In the genomic region with DNA sequence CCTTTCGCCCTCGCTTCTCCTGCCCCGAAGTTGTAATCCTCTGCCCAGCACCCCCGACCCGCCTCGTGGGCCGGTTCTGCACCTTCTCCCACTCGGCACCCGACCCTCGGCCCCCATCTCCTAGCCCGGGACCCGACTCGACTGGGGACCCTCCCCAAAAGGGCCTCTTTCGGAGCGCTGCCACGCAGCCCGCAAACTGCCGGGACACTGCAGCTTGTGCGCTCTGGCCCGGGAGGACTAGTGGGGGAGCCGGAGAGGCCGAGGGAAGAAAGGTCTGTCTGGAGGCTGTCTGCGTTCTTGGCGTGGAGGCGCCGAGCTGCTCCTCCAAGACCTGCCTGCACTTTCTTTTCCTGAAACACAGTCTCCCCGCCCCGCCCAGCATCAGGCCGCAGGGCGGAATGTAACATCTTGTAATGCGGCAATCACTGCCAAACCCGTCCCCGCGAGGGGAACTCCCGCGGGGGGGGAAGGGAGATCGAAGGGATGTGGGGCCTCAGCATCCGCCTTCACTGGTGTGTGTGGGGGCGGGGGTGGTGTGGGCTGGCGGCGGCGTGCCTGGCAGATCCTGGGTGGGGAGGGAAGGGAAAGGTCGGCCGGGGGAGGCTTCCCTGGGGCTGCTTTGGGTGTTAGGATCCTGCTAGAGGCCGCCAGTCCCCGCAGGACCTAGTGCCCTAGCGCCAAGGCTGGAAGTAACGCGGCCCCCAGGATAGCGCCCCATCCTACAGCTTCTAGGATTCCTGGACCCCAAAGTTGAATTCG, we compare ENCODE assay signal across 8 cellular contexts. TPM values are rescaled to one million over a fixed set of nuclear protein-coding genes. Genes with fewer than 3 reads are reported as not detected.
A peak's percentile ranks its signal among the peaks of the same experiment; 100 is the strongest.
DNase-seq lines count a peak whose midpoint lies in the region; ATAC-seq, FAIRE-seq and TF ChIP-seq lines count a peak whose summit lies in the region.

No MANE protein-coding gene starts in this region.

- under 1% methylated on average over 51 of the region's 51 CpGs for WGBS in HUES64

- peak; percentile 76 for ATAC-seq in DND-41 (ENCODE audit: insufficient read depth, low read depth)
- no peak for ATAC-seq in GM18870 (IDR thresholded peaks at IDR 0.05; ENCODE audit: unreplicated experiment)
- ATAC-seq in GM21360 (IDR thresholded peaks at IDR 0.05; ENCODE audit: unreplicated experiment), result no peak

- H3K27me3 ChIP-seq in DND-41 (ENCODE audit: insufficient read depth, low read length, poor library complexity) (peaks cover 45% of the 10 kb centered on the region), HUES64 (ENCODE audit: insufficient read depth, low read length) (peaks cover 100% of the 10 kb centered on the region)

- no peaks in the 10 kb centered on the region for H3K79me2 ChIP-seq in DND-41 (ENCODE audit: insufficient read depth, low read length)

- H3K36me3 ChIP-seq in DND-41 (ENCODE audit: insufficient read depth, low read length) (no peaks in the 10 kb centered on the region), HUES64 (ENCODE audit: insufficient read depth, low read length) (no peaks in the 10 kb centered on the region), kidney (ENCODE audit: control insufficient read depth in 1 of 2, insufficient read depth in 2 of 2, low read length in 2 of 2) (no peaks in the 10 kb centered on the region)

- peak overlapping the region; percentile 46 for H3K9ac ChIP-seq in DND-41 (ENCODE audit: low read depth, low read length)
- H3K9ac ChIP-seq in HUES64 (ENCODE audit: low read depth, low read length), result 0 out of 2 replicates have a peak overlapping the region, but pooled peaks have one; percentile 37
- no peak overlapping the region for H3K9ac ChIP-seq in kidney (ENCODE audit: low read length in 2 of 2)

- peak overlapping the region; percentile 82 for H3K4me2 ChIP-seq in DND-41 (ENCODE audit: insufficient read depth, low read length)

- FAIRE-seq in kidney (lab: Jason Lieb, UNC), result no peak

- peaks cover 5% of the 10 kb centered on the region; the same call in 1 of the 2 replicates for H4K20me1 ChIP-seq in DND-41 (ENCODE audit: insufficient read depth, low read length)

- no peak for TF ChIP-seq CTCF in DND-41 (IDR thresholded peaks at IDR 0.05; ENCODE audit: borderline replicate concordance, extremely low read depth, low read length, poor library complexity, severe bottlenecking)
- no peak for TF ChIP-seq CTCF in kidney (IDR thresholded peaks at IDR 0.05; ENCODE audit: borderline replicate concordance, extremely low read depth, insufficient read depth)

- peak overlapping the region; percentile 62 for H2AFZ ChIP-seq in DND-41 (ENCODE audit: low read depth, low read length)

- intact Hi-C loops in kidney (cut with DNase I), result no loop called here

- H3K27ac ChIP-seq in DND-41 (ENCODE audit: low read length) (no peak overlapping the region), HUES64 (ENCODE audit: low read depth, low read length) (no peak overlapping the region), kidney (ENCODE audit: low read depth in 2 of 2, low read length in 2 of 2) (no peak overlapping the region)

- H3K9me3 ChIP-seq in DND-41 (ENCODE audit: insufficient read depth, low read length, severe bottlenecking), result no peaks in the 10 kb centered on the region
- no peaks in the 10 kb centered on the region for H3K9me3 ChIP-seq in HUES64 (ENCODE audit: insufficient read depth, low read depth, low read length)
- peaks cover 0 to 6% of the 10 kb centered on the region in 2 donors for H3K9me3 ChIP-seq in kidney (ENCODE audit: control insufficient read depth in 1 of 2, low read length in 2 of 2)

- peak; percentile 77 for DNase-seq in DND-41
- DNase-seq in T-helper 9 cell, result peak; percentile 68
- DNase-seq in T47D (ENCODE audit: low read depth in 1 of 2, low spot score in 1 of 2), result peak; percentile 81 to 93
- peak; percentile 83 for DNase-seq in kidney
- peak in 2 of 3 experiments; percentile 57 to 75 for DNase-seq in stimulated activated CD4-positive, alpha-beta T cell treated with anti-CD3 and anti-CD28 coated beads, TNF-alpha, amount 100 ng/mL, for 4 hours (ENCODE audit: low read depth in 3 of 3)

- peak overlapping the region; percentile 23 to 52; a peak in 3 of 4 replicates for H3K4me3 ChIP-seq in DND-41 (ENCODE audit: low read depth in 1 of 2, low read length in 2 of 2)
- peak overlapping the region; percentile 50 for H3K4me3 ChIP-seq in HUES64 (ENCODE audit: low read length)
- peak overlapping the region in 1 of 2 donors; percentile 35 for H3K4me3 ChIP-seq in kidney (ENCODE audit: low read length in 2 of 2)

- peaks cover 27% of the 10 kb centered on the region for H3K4me1 ChIP-seq in DND-41 (ENCODE audit: insufficient read depth, low read length)
- peaks cover 41% of the 10 kb centered on the region for H3K4me1 ChIP-seq in HUES64 (ENCODE audit: insufficient read depth, low read length)
- peaks cover 0 to 13% of the 10 kb centered on the region in 2 donors for H3K4me1 ChIP-seq in kidney (ENCODE audit: control insufficient read depth in 1 of 2, insufficient read depth in 1 of 2, low read depth in 1 of 2, low read length in 2 of 2)

- in situ Hi-C loops in T47D (cut with HindIII; ENCODE audit: low pct_unique_long_range_greater_than_20kb, low sequenced_read_pairs), result no loop called here

RNA-seq across cellular contexts. Expression of gene DLX2, which starts 7.4 kb away (rescaled TPM):
- 0.95 TPM for polyA plus RNA-seq in HUES64 (2013, experiment 1 of 2)
- polyA plus RNA-seq in HUES64 (2013, experiment 2 of 2), result 1.8 TPM
- not detected for total RNA-seq in kidney
- polyA plus RNA-seq in kidney (ENCODE audit: insufficient read depth, low read depth, low replicate concordance), result not detected

RNA-seq across cellular contexts. Expression of gene DLX1, which starts 10.0 kb away (rescaled TPM):
- polyA plus RNA-seq in HUES64 (2013, experiment 1 of 2), result 2.3 TPM
- 1.6 TPM for polyA plus RNA-seq in HUES64 (2013, experiment 2 of 2)
- not detected for total RNA-seq in kidney
- polyA plus RNA-seq in kidney (ENCODE audit: insufficient read depth, low read depth, low replicate concordance), result not detected

Comparison
In these comparisons a context has a peak if more than half of its experiments do, and no peak if none do; other contexts are left out.
1. H3K9ac ChIP-seq: peak in DND-41 (single experiment) and HUES64 (single experiment); none in kidney (0 of 2).
2. Peak in every context shown above with its lines, with median percentiles within 50 percentile points of each other: DNase-seq.